ENCODE assay signal across 30 cellular contexts in the genomic region with DNA sequence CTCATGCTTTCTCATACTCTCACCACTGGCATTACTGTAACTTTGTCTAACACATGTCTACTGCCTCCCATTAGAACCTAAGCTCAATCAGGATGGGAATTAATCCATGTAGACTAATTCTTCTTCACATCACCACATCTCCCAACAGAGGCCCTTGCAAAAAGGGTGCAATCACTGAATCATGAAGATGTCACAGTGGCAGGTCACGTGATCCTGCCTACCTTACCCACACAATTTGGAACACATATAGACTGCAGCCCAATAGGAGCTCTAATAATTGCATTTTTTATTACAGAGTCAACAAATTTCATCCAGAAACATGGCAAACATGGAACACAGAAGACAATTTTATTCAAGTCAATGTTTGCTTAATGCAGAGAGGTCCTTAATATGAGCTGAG.
"Had no signal": no experiment of that assay in that cellular context is flagged by ENCODE, and none has a peak within 500 bp of the region (broad histone marks: within the 10 kb centered on the region; RNA-seq: fewer than 3 reads in every experiment).

No MANE protein-coding gene starts in this region.

- H3K4me1 ChIP-seq: neural progenitor cell, parathyroid adenoma, psoas muscle, spleen, suprapubic skin, testis, tibial artery, upper lobe of right lung, uterus had no signal

- H3K36me3 Mint-ChIP-seq: natural killer cell, neural progenitor cell, type B pancreatic cell had no signal

- H2AFZ ChIP-seq: neural progenitor cell, parathyroid adenoma had no signal

- H3K36me3 ChIP-seq: neural progenitor cell, ovary, spleen, suprapubic skin, tibial artery, transverse colon, upper lobe of right lung, uterus had no signal

- H3K27ac ChIP-seq: neural progenitor cell, ovary, parathyroid adenoma, psoas muscle, skin epidermis, spleen, suprapubic skin, testis, tibial artery, transverse colon, upper lobe of right lung, uterus had no signal

- H3K4me2 ChIP-seq: neural progenitor cell, smooth muscle cell had no signal

- H3K4me3 Mint-ChIP-seq: natural killer cell; nephron; neural progenitor cell; stimulated activated memory B cell treated with anti-CD40 and anti-IgM and Interleukin-4, amounts not matched to agents 10 μg/mL and 1 μg/mL and 100 μg/mL, for 72 hours; type B pancreatic cell had no signal

- H3K27me3 Mint-ChIP-seq: naive thymus-derived CD4-positive, alpha-beta T cell; progenitor cell of endocrine pancreas; stimulated activated memory B cell treated with anti-CD40 and anti-IgM and Interleukin-4, amounts not matched to agents 10 μg/mL and 1 μg/mL and 100 μg/mL, for 72 hours; type B pancreatic cell had no signal

- ATAC-seq: naive thymus-derived CD4-positive, alpha-beta T cell; natural killer cell; psoas muscle; right cardiac atrium; sciatic nerve; stimulated activated memory B cell treated with anti-CD40 and anti-IgM and Interleukin-4, amounts not matched to agents 10 μg/mL and 1 μg/mL and 100 μg/mL, for 72 hours; stimulated activated naive CD8-positive, alpha-beta T cell treated with anti-CD3 and anti-CD28 coated beads, Interleukin-15, Interleukin-2, amounts not matched to agents 100 U/mL and 50 U/mL, for 24 hours; upper lobe of right lung had no signal

- H3K27ac Mint-ChIP-seq: natural killer cell; nephron; neural progenitor cell; progenitor cell of endocrine pancreas; stimulated activated memory B cell treated with anti-CD40 and anti-IgM and Interleukin-4, amounts not matched to agents 10 μg/mL and 1 μg/mL and 100 μg/mL, for 72 hours; type B pancreatic cell had no signal

- H3K9me3 Mint-ChIP-seq: natural killer cell; stimulated activated memory B cell treated with anti-CD40 and anti-IgM and Interleukin-4, amounts not matched to agents 10 μg/mL and 1 μg/mL and 100 μg/mL, for 72 hours; type B pancreatic cell had no signal

- H3K9ac ChIP-seq: neural progenitor cell, parathyroid adenoma had no signal

- DNase-seq: naive thymus-derived CD4-positive, alpha-beta T cell; natural killer cell; occipital lobe; ovary; psoas muscle; right cardiac atrium; spleen; stimulated activated CD4-positive, alpha-beta T cell treated with anti-CD3 and anti-CD28 coated beads, Interleukin-12 subunit alpha, Interleukin-12 subunit beta, amount 100 ng/mL, for 4 hours; stimulated activated CD4-positive, alpha-beta T cell treated with anti-CD3 and anti-CD28 coated beads, Interleukin-1b, Interleukin-23, amount 100 ng/mL, for 48 hours; stimulated activated CD4-positive, alpha-beta T cell treated with anti-CD3 and anti-CD28 coated beads, Interleukin-4, amount 100 ng/mL, for 1 hour; stimulated activated CD4-positive, alpha-beta T cell treated with anti-CD3 and anti-CD28 coated beads, Interleukin-4, amount 100 ng/mL, for 4 hours; stimulated activated CD8-positive, alpha-beta memory T cell treated with anti-CD3 and anti-CD28 coated beads, Interleukin-4, amount 100 ng/mL, for 48 hours; stimulated activated naive CD4-positive, alpha-beta T cell; stimulated activated naive CD8-positive, alpha-beta T cell treated with anti-CD3 and anti-CD28 coated beads, Interleukin-15, Interleukin-2, amounts not matched to agents 100 U/mL and 50 U/mL, for 24 hours; substantia nigra; testis; tibial artery; transverse colon; upper lobe of right lung; uterus had no signal

- H3K9me3 ChIP-seq: ovary, psoas muscle, suprapubic skin, testis, tibial artery, upper lobe of right lung, uterus had no signal

- H3K27me3 ChIP-seq: neural progenitor cell, ovary, spleen, suprapubic skin, testis, tibial artery, transverse colon, upper lobe of right lung, uterus had no signal

- H3K4me3 ChIP-seq: neural progenitor cell, ovary, psoas muscle, skin epidermis, smooth muscle cell, spleen, suprapubic skin, testis, tibial artery, transverse colon, upper lobe of right lung, uterus had no signal

- H3K4me1 Mint-ChIP-seq: natural killer cell, nephron, neural progenitor cell had no signal
